9 cellular contexts compared by ENCODE assay signal in genomic region chr20:10653593-10654288, GRCh38. TPM values are rescaled to one million over a fixed set of nuclear protein-coding genes. Genes with fewer than 3 reads are reported as not detected.
DNase-seq lines count a peak whose midpoint lies in the region; ATAC-seq and TF ChIP-seq lines count a peak whose summit lies in the region.
"Had no signal": no experiment of that assay in that cellular context is flagged by ENCODE, and none has a peak within 500 bp of the region (broad histone marks: within the 10 kb centered on the region; RNA-seq: fewer than 3 reads in every experiment).

No MANE protein-coding gene starts in this region.

- 23 to 30% methylated on average over 11 to 12 of the region's 13 CpGs for WGBS in esophagus squamous epithelium, 2 donors

- H3K36me3 ChIP-seq in esophagus squamous epithelium (peaks cover 29 to 92% (median 34%) of the 10 kb centered on the region in 3 donors), parathyroid adenoma (ENCODE audit: control insufficient read depth, insufficient read depth, low read length) (no peaks in the 10 kb centered on the region)

- H2AFZ ChIP-seq in parathyroid adenoma, result no peak overlapping the region

- H3K9me3 ChIP-seq in esophagus squamous epithelium (no peaks in the 10 kb centered on the region), parathyroid adenoma (ENCODE audit: control insufficient read depth, low read length) (no peaks in the 10 kb centered on the region)

- DNase-seq in AG10803 (ENCODE audit: low read depth), result peak; percentile 84
- peak; percentile 77 for DNase-seq in HK-2 (ENCODE audit: unreplicated experiment)
- no peak for DNase-seq in esophagus squamous epithelium (lab: John Stamatoyannopoulos, UW)
- DNase-seq in NCI-H774 (lab: John Stamatoyannopoulos, UW), result no peak
- no peak for DNase-seq in stimulated activated naive CD4-positive, alpha-beta T cell treated with Interleukin-2 at 50 U/mL for 16 hours (lab: John Stamatoyannopoulos, UW)
- DNase-seq: activated CD4-positive, alpha-beta T cell treated with anti-CD3 and anti-CD28 coated beads for 4 hours had no signal

- peak overlapping the region; percentile 0 for H3K4me2 ChIP-seq in parathyroid adenoma (ENCODE audit: low read length)

- intact Hi-C loops in esophagus squamous epithelium (cut with DNase I), result no loop called here

- TF ChIP-seq CTCF in AG10803 (conservative IDR thresholded peaks at IDR 0.05; ENCODE audit: low read length), result no peak
- no peak for TF ChIP-seq CTCF in esophagus squamous epithelium (IDR thresholded peaks at IDR 0.05)
- no peak for TF ChIP-seq CTCF in parathyroid adenoma (IDR thresholded peaks at IDR 0.05)

- no peak for TF ChIP-seq POLR2A in esophagus squamous epithelium (IDR thresholded peaks at IDR 0.05)

- H3K4me1 ChIP-seq in esophagus squamous epithelium, result peaks cover 54 to 100% (median 83%) of the 10 kb centered on the region in 3 donors
- H3K4me1 ChIP-seq in parathyroid adenoma, result peaks cover 40% of the 10 kb centered on the region

- no peak overlapping the region for H3K9ac ChIP-seq in parathyroid adenoma

- H3K27me3 ChIP-seq in esophagus squamous epithelium (no peaks in the 10 kb centered on the region), parathyroid adenoma (ENCODE audit: control insufficient read depth, insufficient read depth, low read length) (no peaks in the 10 kb centered on the region)

- H3K4me3 ChIP-seq in AG10803 (ENCODE audit: low read length) (peak overlapping the region; percentile 36), esophagus squamous epithelium (peak overlapping the region in 3 of 4 donors; percentile 22 to 49 (median 26)), parathyroid adenoma (ENCODE audit: low read depth, low read length) (no peak overlapping the region)

- H3K79me2 ChIP-seq in parathyroid adenoma, result peaks cover 23% of the 10 kb centered on the region

- ATAC-seq in GM21381 (IDR thresholded peaks at IDR 0.05; ENCODE audit: unreplicated experiment) (no peak), GM18520 (IDR thresholded peaks at IDR 0.05; ENCODE audit: unreplicated experiment) (no peak)

- H3K27ac ChIP-seq in esophagus squamous epithelium (peak overlapping the region; percentile 80 to 99 (median 92)), parathyroid adenoma (peak overlapping the region; percentile 80)

RNA-seq across cellular contexts. Expression of gene JAG1, which starts 20.1 kb away (rescaled TPM):
- 100 to 1,000 TPM in 3 of 4 donors, 10 to 100 TPM in 1; 89.6 to 182 (median 123) TPM for total RNA-seq in esophagus squamous epithelium

Comparison
In these comparisons a context has a peak if more than half of its experiments do, and no peak if none do; other contexts are left out.
1. DNase-seq: peak in AG10803 (single experiment) and HK-2 (single experiment); none in esophagus squamous epithelium (single experiment), NCI-H774 (single experiment) and stimulated activated naive CD4-positive, alpha-beta T cell treated with Interleukin-2 at 50 U/mL for 16 hours (single experiment).